In the genomic region with DNA sequence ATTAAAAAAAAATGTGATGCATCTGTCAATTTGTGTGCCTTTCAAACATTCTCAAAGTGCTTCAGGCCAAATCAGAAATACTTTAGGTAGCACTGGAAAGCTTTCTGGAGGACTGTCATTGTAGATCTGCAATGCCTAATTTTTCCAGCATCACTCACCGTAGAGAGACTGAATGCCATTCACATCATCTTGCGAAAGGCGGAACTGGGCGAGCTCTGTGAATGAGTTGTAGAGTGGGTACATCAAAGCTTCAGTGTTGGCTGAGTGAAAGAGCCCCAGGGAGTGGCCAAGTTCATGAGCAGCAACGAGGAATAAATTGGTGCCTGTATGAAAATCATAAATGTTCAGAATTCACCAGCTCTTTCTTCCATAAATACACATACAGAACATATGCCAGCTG, we compare ENCODE assay signal across 24 cellular contexts. TPM values are rescaled to one million over a fixed set of nuclear protein-coding genes. Genes with fewer than 3 reads are reported as not detected.
"Had no signal": no experiment of that assay in that cellular context is flagged by ENCODE, and none has a peak within 500 bp of the region (broad histone marks: within the 10 kb centered on the region; RNA-seq: fewer than 3 reads in every experiment).

No MANE protein-coding gene starts in this region.

- H3K36me3 Mint-ChIP-seq: activated CD8-positive, alpha-beta memory T cell treated with anti-CD3 and anti-CD28 coated beads, Interleukin-2, amount 10 ng/mL, durations not matched to agents 7 days and 5 days; activated naive CD8-positive, alpha-beta T cell treated with anti-CD3 and anti-CD28 coated beads for 36 hours; mesothelial cell of epicardium had no signal

- H3K27me3 ChIP-seq: gastrocnemius medialis, right lobe of liver, upper lobe of left lung had no signal

- H3K27ac Mint-ChIP-seq: activated CD4-positive, alpha-beta T cell treated with anti-CD3 and anti-CD28 coated beads for 36 hours; activated CD8-positive, alpha-beta memory T cell treated with anti-CD3 and anti-CD28 coated beads, Interleukin-2, amount 10 ng/mL, durations not matched to agents 7 days and 5 days; activated naive CD8-positive, alpha-beta T cell treated with anti-CD3 and anti-CD28 coated beads for 36 hours; mesothelial cell of epicardium; nephron; stimulated activated naive CD8-positive, alpha-beta T cell treated with anti-CD3 and anti-CD28 coated beads, Interleukin-15, amount 100 ng/mL, for 72 hours had no signal

- H3K4me3 ChIP-seq: gastrocnemius medialis, heart left ventricle, right lobe of liver, smooth muscle cell, upper lobe of left lung had no signal

- H3K27ac ChIP-seq: gastrocnemius medialis, heart left ventricle, parathyroid adenoma, right lobe of liver, upper lobe of left lung had no signal

- H3K36me3 ChIP-seq: gastrocnemius medialis, heart left ventricle, right lobe of liver, upper lobe of left lung had no signal

- DNase-seq: activated CD4-positive, alpha-beta T cell treated with anti-CD3 and anti-CD28 coated beads for 36 hours; activated CD4-positive, alpha-beta T cell treated with anti-CD3 and anti-CD28 coated beads, Interleukin-2, amount 50 U/mL, for 48 hours; activated CD8-positive, alpha-beta memory T cell treated with anti-CD3 and anti-CD28 coated beads, Interleukin-2, amount 10 ng/mL, durations not matched to agents 7 days and 5 days; activated naive CD4-positive, alpha-beta T cell; activated naive CD8-positive, alpha-beta T cell treated with anti-CD3 and anti-CD28 coated beads for 36 hours; amniotic stem cell; dermis blood vessel endothelial cell; effector memory CD4-positive, alpha-beta T cell; gastrocnemius medialis; heart left ventricle; kidney glomerular epithelial cell; right lobe of liver; stimulated activated CD4-positive, alpha-beta T cell treated with anti-CD3 and anti-CD28 coated beads, Interleukin-4, amount 100 ng/mL, for 1 hour; stimulated activated naive CD8-positive, alpha-beta T cell treated with anti-CD3 and anti-CD28 coated beads, Interleukin-15, amount 100 ng/mL, for 72 hours; SW 1271; T-helper 2 cell; upper lobe of left lung had no signal

- H3K9me3 ChIP-seq: gastrocnemius medialis, heart left ventricle, right lobe of liver, upper lobe of left lung had no signal

- H3K9me3 Mint-ChIP-seq: activated naive CD8-positive, alpha-beta T cell treated with anti-CD3 and anti-CD28 coated beads for 36 hours; nephron; stimulated activated naive CD8-positive, alpha-beta T cell treated with anti-CD3 and anti-CD28 coated beads, Interleukin-15, amount 100 ng/mL, for 72 hours had no signal

- H3K4me1 Mint-ChIP-seq: activated CD4-positive, alpha-beta T cell treated with anti-CD3 and anti-CD28 coated beads for 36 hours; activated CD8-positive, alpha-beta memory T cell treated with anti-CD3 and anti-CD28 coated beads, Interleukin-2, amount 10 ng/mL, durations not matched to agents 7 days and 5 days; activated naive CD8-positive, alpha-beta T cell treated with anti-CD3 and anti-CD28 coated beads for 36 hours; nephron; stimulated activated naive CD8-positive, alpha-beta T cell treated with anti-CD3 and anti-CD28 coated beads, Interleukin-15, amount 100 ng/mL, for 72 hours had no signal

- ATAC-seq: activated CD4-positive, alpha-beta T cell treated with anti-CD3 and anti-CD28 coated beads for 36 hours; activated CD8-positive, alpha-beta memory T cell treated with anti-CD3 and anti-CD28 coated beads, Interleukin-2, amount 10 ng/mL, durations not matched to agents 7 days and 5 days; gastrocnemius medialis; heart left ventricle; right lobe of liver; stimulated activated naive CD8-positive, alpha-beta T cell treated with anti-CD3 and anti-CD28 coated beads, Interleukin-15, amount 100 ng/mL, for 72 hours had no signal

- H3K4me1 ChIP-seq: gastrocnemius medialis, heart left ventricle, parathyroid adenoma, right lobe of liver had no signal

- H3K4me3 Mint-ChIP-seq: activated CD4-positive, alpha-beta T cell treated with anti-CD3 and anti-CD28 coated beads for 36 hours; activated CD8-positive, alpha-beta memory T cell treated with anti-CD3 and anti-CD28 coated beads, Interleukin-2, amount 10 ng/mL, durations not matched to agents 7 days and 5 days; activated naive CD8-positive, alpha-beta T cell treated with anti-CD3 and anti-CD28 coated beads for 36 hours; mesothelial cell of epicardium; nephron; stimulated activated naive CD8-positive, alpha-beta T cell treated with anti-CD3 and anti-CD28 coated beads, Interleukin-15, amount 100 ng/mL, for 72 hours had no signal

RNA-seq across cellular contexts. Expression of a gene that starts 4.0 kb away (rescaled TPM):
- total RNA-seq: activated CD4-positive, alpha-beta T cell treated with anti-CD3 and anti-CD28 coated beads for 36 hours; activated naive CD8-positive, alpha-beta T cell treated with anti-CD3 and anti-CD28 coated beads for 36 hours; cardiac septum; gastrocnemius medialis; heart left ventricle; liver; mesothelial cell of epicardium; temporal lobe had no signal

RNA-seq across cellular contexts. Expression of a gene that starts 21.5 kb away (rescaled TPM):
- total RNA-seq: activated CD4-positive, alpha-beta T cell treated with anti-CD3 and anti-CD28 coated beads for 36 hours; activated CD8-positive, alpha-beta memory T cell treated with anti-CD3 and anti-CD28 coated beads, Interleukin-2, amount 10 ng/mL, durations not matched to agents 7 days and 5 days; activated naive CD8-positive, alpha-beta T cell treated with anti-CD3 and anti-CD28 coated beads for 36 hours; gastrocnemius medialis; temporal lobe had no signal

RNA-seq across cellular contexts. Expression of a gene that starts 51.7 kb away (rescaled TPM):
- total RNA-seq: activated CD4-positive, alpha-beta T cell treated with anti-CD3 and anti-CD28 coated beads for 36 hours; activated CD8-positive, alpha-beta memory T cell treated with anti-CD3 and anti-CD28 coated beads, Interleukin-2, amount 10 ng/mL, durations not matched to agents 7 days and 5 days; dermis blood vessel endothelial cell; mesothelial cell of epicardium had no signal
